ENCODE assay signal across 8 cellular contexts in genomic region chr11:8910662-8911039, GRCh38. TPM values are rescaled to one million over a fixed set of nuclear protein-coding genes. Genes with fewer than 3 reads are reported as not detected.
DNase-seq lines count a peak whose midpoint lies in the region; ATAC-seq and TF ChIP-seq lines count a peak whose summit lies in the region.

No MANE protein-coding gene starts in this region.

- TF ChIP-seq CTCF in epithelial cell of proximal tubule (conservative IDR thresholded peaks at IDR 0.05; ENCODE audit: low read depth, low read length) (no peak), osteoblast (IDR thresholded peaks at IDR 0.05; ENCODE audit: extremely low read depth, low read depth, low read length) (no peak)

- ATAC-seq in activated T-cell treated with anti-CD3 and anti-CD28 coated beads, Interleukin-2, amount 50 U/mL, for 4 hours = peak; percentile 14 to 17
- ATAC-seq in GM18868 (IDR thresholded peaks at IDR 0.05; ENCODE audit: unreplicated experiment) = no peak
- ATAC-seq in HG02763 (IDR thresholded peaks at IDR 0.05; ENCODE audit: unreplicated experiment) = no peak

- H3K27ac ChIP-seq in osteoblast (ENCODE audit: low read depth, low read length) = no peak overlapping the region

- H3K36me3 ChIP-seq in NT2/D1 (ENCODE audit: insufficient read depth, insufficient read length, low read length) = peaks cover 21% of the 10 kb centered on the region
- peaks cover 10% of the 10 kb centered on the region for H3K36me3 ChIP-seq in osteoblast (ENCODE audit: insufficient read depth, low read length)

- H4K20me1 ChIP-seq in osteoblast (ENCODE audit: insufficient read depth, low read length) = no peaks in the 10 kb centered on the region

- H3K27me3 Mint-ChIP-seq in activated T-cell treated with anti-CD3 and anti-CD28 coated beads, Interleukin-2, amount 50 U/mL, for 4 hours (ENCODE audit: low read depth) = no peaks in the 10 kb centered on the region

- no peaks in the 10 kb centered on the region for H3K36me3 Mint-ChIP-seq in activated T-cell treated with anti-CD3 and anti-CD28 coated beads, Interleukin-2, amount 50 U/mL, for 4 hours (ENCODE audit: insufficient read depth)

- H3K4me3 ChIP-seq in NT2/D1 (ENCODE audit: insufficient read length, low read depth) = peak overlapping the region; percentile 50
- peak overlapping the region; percentile 96 for H3K4me3 ChIP-seq in epithelial cell of proximal tubule (ENCODE audit: low read depth, low read length)
- peak overlapping the region; percentile 95 for H3K4me3 ChIP-seq in osteoblast (ENCODE audit: insufficient read depth, low read length)

- H3K9me3 ChIP-seq in NT2/D1 (ENCODE audit: insufficient read depth, low read length) (no peaks in the 10 kb centered on the region), osteoblast (ENCODE audit: low read depth, low read length) (no peaks in the 10 kb centered on the region)

- no peaks in the 10 kb centered on the region for H3K9me3 Mint-ChIP-seq in activated T-cell treated with anti-CD3 and anti-CD28 coated beads, Interleukin-2, amount 50 U/mL, for 4 hours

- peaks cover 17% of the 10 kb centered on the region for H3K79me2 ChIP-seq in osteoblast (ENCODE audit: insufficient read depth, low read length)

- H3K4me1 ChIP-seq in NT2/D1 (ENCODE audit: insufficient read depth, insufficient read length) (no peaks in the 10 kb centered on the region), osteoblast (ENCODE audit: insufficient read depth, low read length) (peaks cover 32% of the 10 kb centered on the region)

- H3K4me1 Mint-ChIP-seq in activated T-cell treated with anti-CD3 and anti-CD28 coated beads, Interleukin-2, amount 50 U/mL, for 4 hours (ENCODE audit: low read depth) = peaks cover 53% of the 10 kb centered on the region

- H3K4me3 Mint-ChIP-seq in activated T-cell treated with anti-CD3 and anti-CD28 coated beads, Interleukin-2, amount 50 U/mL, for 4 hours = peak overlapping the region; percentile 93

- H3K9ac ChIP-seq in NT2/D1 (ENCODE audit: insufficient read length, low read depth) = peak overlapping the region; percentile 57

- H3K27me3 ChIP-seq in NT2/D1 (ENCODE audit: insufficient read depth, insufficient read length) (peaks cover 26% of the 10 kb centered on the region), osteoblast (ENCODE audit: insufficient read depth, low read length) (no peaks in the 10 kb centered on the region)

- peak overlapping the region; percentile 93 for H3K4me2 ChIP-seq in osteoblast (ENCODE audit: insufficient read depth, low read length)

- H2AFZ ChIP-seq in osteoblast (ENCODE audit: low read length) = peak overlapping the region; percentile 88

- DNase-seq in activated T-cell treated with anti-CD3 and anti-CD28 coated beads, Interleukin-2, amount 50 U/mL, for 4 hours = no peak
- DNase-seq in activated T-cell treated with anti-CD3 and anti-CD28 coated beads, Interleukin-2, amount 50 U/mL, for 1 hour = no peak
- no peak for DNase-seq in NT2/D1 (ENCODE audit: low read depth, low spot score)
- no peak for DNase-seq in epithelial cell of proximal tubule (ENCODE audit: low read depth)
- DNase-seq in osteoblast (ENCODE audit: insufficient read length, low spot score, missing footprints) = no peak
- DNase-seq in HK-2 (ENCODE audit: unreplicated experiment) = no peak

RNA-seq across cellular contexts. Expression of gene AKIP1, which starts 0.3 kb away (rescaled TPM):
- 10 to 100 TPM; 18.2 to 25.6 (median 25.6) TPM for total RNA-seq in activated T-cell treated with anti-CD3 and anti-CD28 coated beads, Interleukin-2, amount 50 U/mL, for 4 hours
- 29.7 and 49.6 TPM in 2 replicates for total RNA-seq in epithelial cell of proximal tubule
- total RNA-seq in osteoblast = 39.1 and 43.6 TPM in 2 replicates

RNA-seq across cellular contexts. Expression of gene C11orf16, which starts 22.1 kb away (rescaled TPM):
- total RNA-seq in activated T-cell treated with anti-CD3 and anti-CD28 coated beads, Interleukin-2, amount 50 U/mL, for 4 hours = not detected
- not detected in 2 replicates for total RNA-seq in epithelial cell of proximal tubule
- 0.29 TPM in 1 of 2 replicates, not detected in the other for total RNA-seq in osteoblast

RNA-seq across cellular contexts. Expression of gene ASCL3, which starts 32.2 kb away (rescaled TPM):
- total RNA-seq in activated T-cell treated with anti-CD3 and anti-CD28 coated beads, Interleukin-2, amount 50 U/mL, for 4 hours = not detected
- not detected in 2 replicates for total RNA-seq in epithelial cell of proximal tubule
- not detected in 2 replicates for total RNA-seq in osteoblast

RNA-seq across cellular contexts. Expression of gene TMEM9B, which starts 53.6 kb away (rescaled TPM):
- total RNA-seq in activated T-cell treated with anti-CD3 and anti-CD28 coated beads, Interleukin-2, amount 50 U/mL, for 4 hours = 10 to 100 TPM; 25.6 to 28.9 (median 28.6) TPM
- total RNA-seq in epithelial cell of proximal tubule (29.7 and 30.3 TPM in 2 replicates), osteoblast (32.6 and 40.1 TPM in 2 replicates)

Comparison
In these comparisons a context has a peak if more than half of its experiments do, and no peak if none do; other contexts are left out.
1. ATAC-seq: peak in activated T-cell treated with anti-CD3 and anti-CD28 coated beads, Interleukin-2, amount 50 U/mL, for 4 hours (2 of 2); none in GM18868 (single experiment) and HG02763 (single experiment).
2. Peak in every context shown above with its lines, with median percentiles within 50 percentile points of each other: H3K4me3 ChIP-seq.